Comparison of ENCODE assay signal across 2 cellular contexts in the genomic region with DNA sequence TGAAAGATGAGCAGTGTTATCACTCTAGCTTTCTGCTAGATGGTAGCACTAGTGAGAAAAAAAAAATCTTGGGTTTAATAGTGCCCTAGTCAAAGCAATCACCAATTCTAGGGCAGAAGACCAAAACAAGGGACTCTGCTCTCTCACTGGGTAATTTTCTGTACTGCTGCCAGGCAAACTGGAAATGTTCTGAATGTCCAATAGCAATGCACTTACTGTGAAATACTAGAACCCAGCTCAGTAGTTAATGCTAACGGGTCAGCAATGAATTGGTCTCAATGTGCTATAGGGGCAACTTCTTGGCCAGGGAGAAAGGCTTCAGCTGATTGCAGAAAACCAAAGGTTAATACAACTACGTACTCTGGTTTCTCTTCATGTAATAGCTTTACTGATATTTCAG.
TF ChIP-seq lines count a peak whose summit lies in the region.

No MANE protein-coding gene starts in this region.

TF ChIP-seq in K562, 482 proteins besides CTCF, POLR2A, EP300 and RAD21:
- no peak for TF ChIP-seq GABPA (tag; conservative IDR thresholded peaks at IDR 0.05; ENCODE audit: low read depth)
- TF ChIP-seq KDM5B (IDR thresholded peaks at IDR 0.05; ENCODE audit: insufficient replicate concordance, low read depth, low read length), result peak; percentile 18
- TF ChIP-seq, protein P1, sequence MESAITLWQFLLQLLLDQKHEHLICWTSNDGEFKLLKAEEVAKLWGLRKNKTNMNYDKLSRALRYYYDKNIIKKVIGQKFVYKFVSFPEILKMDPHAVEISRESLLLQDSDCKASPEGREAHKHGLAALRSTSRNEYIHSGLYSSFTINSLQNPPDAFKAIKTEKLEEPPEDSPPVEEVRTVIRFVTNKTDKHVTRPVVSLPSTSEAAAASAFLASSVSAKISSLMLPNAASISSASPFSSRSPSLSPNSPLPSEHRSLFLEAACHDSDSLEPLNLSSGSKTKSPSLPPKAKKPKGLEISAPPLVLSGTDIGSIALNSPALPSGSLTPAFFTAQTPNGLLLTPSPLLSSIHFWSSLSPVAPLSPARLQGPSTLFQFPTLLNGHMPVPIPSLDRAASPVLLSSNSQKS (CRISPR knock-in tag; IDR thresholded peaks at IDR 0.05), result no peak
- TF ChIP-seq RBBP5 (IDR thresholded peaks at IDR 0.05; ENCODE audit: borderline replicate concordance, insufficient read depth, low read length, poor library complexity, severe bottlenecking), result no peak
- no peak for TF ChIP-seq LARP7 (IDR thresholded peaks at IDR 0.05)
- peak; percentile 13 for TF ChIP-seq CHD1 (IDR thresholded peaks at IDR 0.05; ENCODE audit: low read length)
- TF ChIP-seq, protein P2, sequence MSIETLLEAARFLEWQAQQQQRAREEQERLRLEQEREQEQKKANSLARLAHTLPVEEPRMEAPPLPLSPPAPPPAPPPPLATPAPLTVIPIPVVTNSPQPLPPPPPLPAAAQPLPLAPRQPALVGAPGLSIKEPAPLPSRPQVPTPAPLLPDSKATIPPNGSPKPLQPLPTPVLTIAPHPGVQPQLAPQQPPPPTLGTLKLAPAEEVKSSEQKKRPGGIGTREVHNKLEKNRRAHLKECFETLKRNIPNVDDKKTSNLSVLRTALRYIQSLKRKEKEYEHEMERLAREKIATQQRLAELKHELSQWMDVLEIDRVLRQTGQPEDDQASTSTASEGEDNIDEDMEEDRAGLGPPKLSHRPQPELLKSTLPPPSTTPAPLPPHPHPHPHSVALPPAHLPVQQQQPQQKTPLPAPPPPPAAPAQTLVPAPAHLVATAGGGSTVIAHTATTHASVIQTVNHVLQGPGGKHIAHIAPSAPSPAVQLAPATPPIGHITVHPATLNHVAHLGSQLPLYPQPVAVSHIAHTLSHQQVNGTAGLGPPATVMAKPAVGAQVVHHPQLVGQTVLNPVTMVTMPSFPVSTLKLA (conservative IDR thresholded peaks at IDR 0.05), result 0 out of 4 replicates have a peak, but pooled peaks of 1 of the 2 experiments have one; percentile 0
- no peak for TF ChIP-seq ZNF143 (CRISPR knock-in tag; IDR thresholded peaks at IDR 0.05)

TF ChIP-seq in liver, 16 proteins besides CTCF, POLR2A, EP300 and RAD21:
- TF ChIP-seq HNF4G (IDR thresholded peaks at IDR 0.05) (peak; percentile 53), FOXA1 (IDR thresholded peaks at IDR 0.05) (no peak), TAF1 (conservative IDR thresholded peaks at IDR 0.05) (peak; percentile 36), HNF4A (conservative IDR thresholded peaks at IDR 0.05) (peak; percentile 83 to 84), JUND (IDR thresholded peaks at IDR 0.05) (peak in 1 of 2 donors; percentile 32), GABPA (IDR thresholded peaks at IDR 0.05 in 1 of 2, conservative IDR thresholded peaks at IDR 0.05 in 1 of 2) (peak in 1 of 2 donors; percentile 35), SP1 (IDR thresholded peaks at IDR 0.05) (peak; percentile 70), FOXA2 (IDR thresholded peaks at IDR 0.05) (no peak), YY1 (IDR thresholded peaks at IDR 0.05) (peak; percentile 63), RXRA (IDR thresholded peaks at IDR 0.05) (peak; percentile 32 to 48)
- TF ChIP-seq, protein P3, sequence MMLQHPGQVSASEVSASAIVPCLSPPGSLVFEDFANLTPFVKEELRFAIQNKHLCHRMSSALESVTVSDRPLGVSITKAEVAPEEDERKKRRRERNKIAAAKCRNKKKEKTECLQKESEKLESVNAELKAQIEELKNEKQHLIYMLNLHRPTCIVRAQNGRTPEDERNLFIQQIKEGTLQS (IDR thresholded peaks at IDR 0.05), result no peak
- TF ChIP-seq, protein P4, sequence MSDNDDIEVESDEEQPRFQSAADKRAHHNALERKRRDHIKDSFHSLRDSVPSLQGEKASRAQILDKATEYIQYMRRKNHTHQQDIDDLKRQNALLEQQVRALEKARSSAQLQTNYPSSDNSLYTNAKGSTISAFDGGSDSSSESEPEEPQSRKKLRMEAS (IDR thresholded peaks at IDR 0.05), result peak; percentile 38
- TF ChIP-seq, protein P5, sequence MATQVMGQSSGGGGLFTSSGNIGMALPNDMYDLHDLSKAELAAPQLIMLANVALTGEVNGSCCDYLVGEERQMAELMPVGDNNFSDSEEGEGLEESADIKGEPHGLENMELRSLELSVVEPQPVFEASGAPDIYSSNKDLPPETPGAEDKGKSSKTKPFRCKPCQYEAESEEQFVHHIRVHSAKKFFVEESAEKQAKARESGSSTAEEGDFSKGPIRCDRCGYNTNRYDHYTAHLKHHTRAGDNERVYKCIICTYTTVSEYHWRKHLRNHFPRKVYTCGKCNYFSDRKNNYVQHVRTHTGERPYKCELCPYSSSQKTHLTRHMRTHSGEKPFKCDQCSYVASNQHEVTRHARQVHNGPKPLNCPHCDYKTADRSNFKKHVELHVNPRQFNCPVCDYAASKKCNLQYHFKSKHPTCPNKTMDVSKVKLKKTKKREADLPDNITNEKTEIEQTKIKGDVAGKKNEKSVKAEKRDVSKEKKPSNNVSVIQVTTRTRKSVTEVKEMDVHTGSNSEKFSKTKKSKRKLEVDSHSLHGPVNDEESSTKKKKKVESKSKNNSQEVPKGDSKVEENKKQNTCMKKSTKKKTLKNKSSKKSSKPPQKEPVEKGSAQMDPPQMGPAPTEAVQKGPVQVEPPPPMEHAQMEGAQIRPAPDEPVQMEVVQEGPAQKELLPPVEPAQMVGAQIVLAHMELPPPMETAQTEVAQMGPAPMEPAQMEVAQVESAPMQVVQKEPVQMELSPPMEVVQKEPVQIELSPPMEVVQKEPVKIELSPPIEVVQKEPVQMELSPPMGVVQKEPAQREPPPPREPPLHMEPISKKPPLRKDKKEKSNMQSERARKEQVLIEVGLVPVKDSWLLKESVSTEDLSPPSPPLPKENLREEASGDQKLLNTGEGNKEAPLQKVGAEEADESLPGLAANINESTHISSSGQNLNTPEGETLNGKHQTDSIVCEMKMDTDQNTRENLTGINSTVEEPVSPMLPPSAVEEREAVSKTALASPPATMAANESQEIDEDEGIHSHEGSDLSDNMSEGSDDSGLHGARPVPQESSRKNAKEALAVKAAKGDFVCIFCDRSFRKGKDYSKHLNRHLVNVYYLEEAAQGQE (IDR thresholded peaks at IDR 0.05), result no peak
- TF ChIP-seq, protein P6, sequence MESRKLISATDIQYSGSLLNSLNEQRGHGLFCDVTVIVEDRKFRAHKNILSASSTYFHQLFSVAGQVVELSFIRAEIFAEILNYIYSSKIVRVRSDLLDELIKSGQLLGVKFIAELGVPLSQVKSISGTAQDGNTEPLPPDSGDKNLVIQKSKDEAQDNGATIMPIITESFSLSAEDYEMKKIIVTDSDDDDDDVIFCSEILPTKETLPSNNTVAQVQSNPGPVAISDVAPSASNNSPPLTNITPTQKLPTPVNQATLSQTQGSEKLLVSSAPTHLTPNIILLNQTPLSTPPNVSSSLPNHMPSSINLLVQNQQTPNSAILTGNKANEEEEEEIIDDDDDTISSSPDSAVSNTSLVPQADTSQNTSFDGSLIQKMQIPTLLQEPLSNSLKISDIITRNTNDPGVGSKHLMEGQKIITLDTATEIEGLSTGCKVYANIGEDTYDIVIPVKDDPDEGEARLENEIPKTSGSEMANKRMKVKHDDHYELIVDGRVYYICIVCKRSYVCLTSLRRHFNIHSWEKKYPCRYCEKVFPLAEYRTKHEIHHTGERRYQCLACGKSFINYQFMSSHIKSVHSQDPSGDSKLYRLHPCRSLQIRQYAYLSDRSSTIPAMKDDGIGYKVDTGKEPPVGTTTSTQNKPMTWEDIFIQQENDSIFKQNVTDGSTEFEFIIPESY (IDR thresholded peaks at IDR 0.05), result peak; percentile 85
TF ChIP-seq in liver: peak in this region for 10.
